In the genomic region with DNA sequence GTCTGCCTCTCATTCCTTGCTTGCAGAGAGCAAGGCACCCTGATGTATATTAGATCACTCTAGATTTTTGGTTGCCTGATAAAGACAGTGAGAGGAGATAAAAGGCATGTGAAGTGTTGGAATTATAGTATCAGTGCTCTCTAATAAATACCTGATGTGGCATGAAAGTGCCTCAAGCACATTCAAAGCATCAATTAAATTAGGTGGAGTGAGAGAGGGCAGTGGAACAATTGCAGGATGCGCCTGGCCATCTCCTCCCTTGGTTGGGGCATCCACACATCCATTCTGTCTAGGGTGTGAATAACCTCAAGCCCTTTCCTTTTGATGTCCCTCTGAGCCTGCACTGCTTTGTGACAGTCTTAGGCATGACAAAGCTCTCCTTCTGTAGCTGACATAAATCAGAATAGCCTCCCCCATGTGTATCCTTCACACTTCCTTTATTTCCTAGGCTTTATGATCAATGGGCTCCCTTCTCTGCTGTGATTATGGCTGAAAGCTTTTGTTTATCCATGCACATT, we compare ENCODE assay signal across 2 cellular contexts.
TF ChIP-seq lines count a peak whose summit lies in the region.

No MANE protein-coding gene starts in this region.

TF ChIP-seq in SK-N-SH, 30 proteins besides CTCF, POLR2A, EP300 and RAD21:
- TF ChIP-seq, protein P1, sequence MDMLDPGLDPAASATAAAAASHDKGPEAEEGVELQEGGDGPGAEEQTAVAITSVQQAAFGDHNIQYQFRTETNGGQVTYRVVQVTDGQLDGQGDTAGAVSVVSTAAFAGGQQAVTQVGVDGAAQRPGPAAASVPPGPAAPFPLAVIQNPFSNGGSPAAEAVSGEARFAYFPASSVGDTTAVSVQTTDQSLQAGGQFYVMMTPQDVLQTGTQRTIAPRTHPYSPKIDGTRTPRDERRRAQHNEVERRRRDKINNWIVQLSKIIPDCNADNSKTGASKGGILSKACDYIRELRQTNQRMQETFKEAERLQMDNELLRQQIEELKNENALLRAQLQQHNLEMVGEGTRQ (IDR thresholded peaks at IDR 0.05; ENCODE audit: borderline replicate concordance, low read depth, low read length) = no peak
- TF ChIP-seq, protein P2, sequence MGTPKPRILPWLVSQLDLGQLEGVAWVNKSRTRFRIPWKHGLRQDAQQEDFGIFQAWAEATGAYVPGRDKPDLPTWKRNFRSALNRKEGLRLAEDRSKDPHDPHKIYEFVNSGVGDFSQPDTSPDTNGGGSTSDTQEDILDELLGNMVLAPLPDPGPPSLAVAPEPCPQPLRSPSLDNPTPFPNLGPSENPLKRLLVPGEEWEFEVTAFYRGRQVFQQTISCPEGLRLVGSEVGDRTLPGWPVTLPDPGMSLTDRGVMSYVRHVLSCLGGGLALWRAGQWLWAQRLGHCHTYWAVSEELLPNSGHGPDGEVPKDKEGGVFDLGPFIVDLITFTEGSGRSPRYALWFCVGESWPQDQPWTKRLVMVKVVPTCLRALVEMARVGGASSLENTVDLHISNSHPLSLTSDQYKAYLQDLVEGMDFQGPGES (IDR thresholded peaks at IDR 0.05; ENCODE audit: low read depth, low read length) = no peak
- TF ChIP-seq NFIC (IDR thresholded peaks at IDR 0.05; ENCODE audit: borderline replicate concordance) = no peak
- no peak for TF ChIP-seq TEAD4 (IDR thresholded peaks at IDR 0.05; ENCODE audit: borderline replicate concordance, insufficient read depth)
- no peak for TF ChIP-seq SMC3 (IDR thresholded peaks at IDR 0.05; ENCODE audit: low read depth, low read length)
- TF ChIP-seq REST (IDR thresholded peaks at IDR 0.05; ENCODE audit: low read depth, low read length) = no peak
- no peak for TF ChIP-seq POLR2AphosphoS5 (IDR thresholded peaks at IDR 0.05; ENCODE audit: low read depth, low read length)
- no peak for TF ChIP-seq RFX5 (IDR thresholded peaks at IDR 0.05; ENCODE audit: low read length)
- no peak for TF ChIP-seq YY1 (IDR thresholded peaks at IDR 0.05; ENCODE audit: low read depth)
- TF ChIP-seq GATA2 (CRISPR knock-in tag; IDR thresholded peaks at IDR 0.05) = peak; percentile 69
- no peak for TF ChIP-seq CHD2 (IDR thresholded peaks at IDR 0.05; ENCODE audit: low read length, partially characterized antibody)
- TF ChIP-seq RCOR1 (IDR thresholded peaks at IDR 0.05; ENCODE audit: low read length) = peak; percentile 96
- TF ChIP-seq SIN3A (IDR thresholded peaks at IDR 0.05; ENCODE audit: borderline replicate concordance, low read depth, low read length) = no peak
- no peak for TF ChIP-seq FOXM1 (IDR thresholded peaks at IDR 0.05; ENCODE audit: low read depth)
- no peak for TF ChIP-seq RXRA (IDR thresholded peaks at IDR 0.05; ENCODE audit: borderline replicate concordance, low read depth)
- no peak for TF ChIP-seq GABPA (IDR thresholded peaks at IDR 0.05; ENCODE audit: low read depth)

TF ChIP-seq in SK-N-SH treated with all-trans-retinoic acid at 6 μM for 48 hours, 23 proteins besides CTCF, POLR2A, EP300 and RAD21:
- TF ChIP-seq ISL1 (CRISPR knock-in tag; IDR thresholded peaks at IDR 0.05) (no peak), RARB (CRISPR knock-in tag; IDR thresholded peaks at IDR 0.05) (no peak), ZC3H10 (CRISPR knock-in tag; IDR thresholded peaks at IDR 0.05) (no peak), ESRRG (CRISPR knock-in tag; IDR thresholded peaks at IDR 0.05) (no peak), ZNF565 (CRISPR knock-in tag; conservative IDR thresholded peaks at IDR 0.05; ENCODE audit: low read depth) (no peak), POU6F1 (CRISPR knock-in tag; IDR thresholded peaks at IDR 0.05; ENCODE audit: borderline replicate concordance, low read depth) (no peak), ZFP3 (CRISPR knock-in tag; IDR thresholded peaks at IDR 0.05) (no peak), GLIS3 (CRISPR knock-in tag; IDR thresholded peaks at IDR 0.05) (no peak)
